13 cellular contexts compared by ENCODE assay signal in the genomic region with DNA sequence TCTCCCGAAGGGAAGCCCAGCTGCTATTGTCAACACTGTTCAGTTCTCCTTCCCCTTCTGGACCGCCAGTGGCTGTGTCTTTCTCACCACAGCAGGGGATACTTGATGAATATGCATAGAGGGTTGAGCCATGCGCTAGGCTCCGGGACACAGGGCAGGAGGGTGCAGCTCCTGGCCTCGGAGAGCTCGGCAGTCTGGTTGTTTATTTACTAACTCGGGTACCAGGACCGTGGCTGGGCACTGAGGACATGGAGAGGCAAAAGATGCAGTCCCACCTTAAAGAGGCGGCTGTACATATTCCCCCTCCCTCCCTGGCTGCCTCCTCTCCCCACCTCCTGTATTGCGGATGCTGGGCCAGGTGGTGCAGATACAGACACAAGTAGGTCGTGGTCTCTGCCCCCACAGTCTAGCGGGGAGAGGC. TPM values are rescaled to one million over a fixed set of nuclear protein-coding genes. Genes with fewer than 3 reads are reported as not detected.
DNase-seq lines count a peak whose midpoint lies in the region; ATAC-seq, FAIRE-seq and TF ChIP-seq lines count a peak whose summit lies in the region.
"Had no signal": no experiment of that assay in that cellular context is flagged by ENCODE, and none has a peak within 500 bp of the region (broad histone marks: within the 10 kb centered on the region; RNA-seq: fewer than 3 reads in every experiment).

No MANE protein-coding gene starts in this region.

- POLR2A ChIA-PET in HepG2 (lab: Yijun Ruan, JAX) = interaction anchor here (0.9 to 2.1 kb wide), 4 partner anchors 9 to 22 kb away, joined by 3 to 9 read pairs (median 6); no protein-coding TSS in a partner anchor

- FAIRE-seq in HepG2 (lab: Jason Lieb, UNC) = no peak
- no peak for FAIRE-seq in small intestine (lab: Jason Lieb, UNC)

- no peak overlapping the region for H3K9ac ChIP-seq in HUES48 (ENCODE audit: low read depth, low read length)
- H3K9ac ChIP-seq in HepG2 (ENCODE audit: insufficient read depth, low read depth, low read length) = peak overlapping the region; percentile 53; the same call in 1 of the 2 replicates

- TF ChIP-seq CTCF in HepG2 (CRISPR knock-in tag; IDR thresholded peaks at IDR 0.05) = no peak
- no peak for TF ChIP-seq CTCF in GM13977 (IDR thresholded peaks at IDR 0.05; ENCODE audit: extremely low read depth, insufficient read depth, missing control alignments)

- no peaks in the 10 kb centered on the region for H3K79me2 ChIP-seq in HepG2 (ENCODE audit: insufficient read depth, low read length)

- DNase-seq in cerebellar cortex (ENCODE audit: low spot score) (peak; percentile 71), HepG2 (ENCODE audit: low spot score) (no peak), small intestine (peak; percentile 40), GM13977 (ENCODE audit: low spot score) (no peak), NCI-H2081 (lab: John Stamatoyannopoulos, UW) (no peak), COLO668 (lab: John Stamatoyannopoulos, UW; ENCODE audit: unreplicated experiment) (no peak), dermis blood vessel endothelial cell (no peak)
- DNase-seq: activated CD4-positive, CD25-positive, alpha-beta regulatory T cell treated with anti-CD3 and anti-CD28 coated beads, Interleukin-2, amount 50 U/mL, for 72 hours; foreskin melanocyte had no signal

- H2AFZ ChIP-seq in HepG2 (ENCODE audit: low read length) = no peak overlapping the region

- H3K36me3 ChIP-seq in HUES48 (ENCODE audit: control insufficient read depth, insufficient read depth, low read length) (no peaks in the 10 kb centered on the region), HepG2 (replicated peaks in 1 of 2; ENCODE audit: control insufficient read depth in 1 of 2, insufficient read depth in 2 of 2, low read length in 2 of 2) (no peaks in the 10 kb centered on the region), small intestine (ENCODE audit: control insufficient read depth in 2 of 2, insufficient read depth in 2 of 2, low read length in 2 of 2) (no peaks in the 10 kb centered on the region)
- H3K36me3 ChIP-seq: cardiac muscle cell had no signal

- H3K9me3 ChIP-seq in HUES48 (ENCODE audit: control insufficient read depth, insufficient read depth, low read length) (no peaks in the 10 kb centered on the region), HepG2 (ENCODE audit: low read length) (no peaks in the 10 kb centered on the region), small intestine (ENCODE audit: control insufficient read depth, low read depth) (no peaks in the 10 kb centered on the region)

- H3K4me3 ChIP-seq in HUES48 (ENCODE audit: low read depth, low read length) = peak overlapping the region; percentile 25; the same call in 1 of the 2 replicates
- H3K4me3 ChIP-seq in HepG2 (replicated peaks in 1 of 3; ENCODE audit: insufficient read depth in 1 of 3, low read depth in 2 of 3, low read length in 3 of 3) = peak overlapping the region in 2 of 3 experiments; percentile 18 to 41; a peak in 2 of 6 replicates
- H3K4me3 ChIP-seq in small intestine (ENCODE audit: low read depth in 1 of 2, low read length in 2 of 2) = no peak overlapping the region
- H3K4me3 ChIP-seq: cardiac muscle cell, SK-N-MC had no signal

- BruUV-seq in HepG2 (replicated peaks; lab: Mats Ljungman, UMichigan) = no TSS peak

- no peaks in the 10 kb centered on the region for H4K20me1 ChIP-seq in HepG2 (ENCODE audit: insufficient read depth, low read length)

- TF ChIP-seq POLR2A in HepG2 (IDR thresholded peaks at IDR 0.05; ENCODE audit: insufficient read depth in 1 of 2, low read depth in 2 of 2, low read length in 2 of 2) = no peak

- peaks cover 53% of the 10 kb centered on the region for H3K4me1 ChIP-seq in HUES48 (ENCODE audit: control insufficient read depth, insufficient read depth, low read length)
- peaks cover 80% of the 10 kb centered on the region for H3K4me1 ChIP-seq in HepG2 (ENCODE audit: insufficient read depth, low read length)
- peaks cover 0 to 5% of the 10 kb centered on the region in 2 donors for H3K4me1 ChIP-seq in small intestine (ENCODE audit: control insufficient read depth in 2 of 2, insufficient read depth in 1 of 2, low read depth in 1 of 2, low read length in 1 of 2)

- no peaks in the 10 kb centered on the region for H3K27me3 ChIP-seq in HUES48 (ENCODE audit: control insufficient read depth, insufficient read depth, low read length)
- H3K27me3 ChIP-seq in HepG2 (ENCODE audit: control insufficient read depth in 1 of 2, insufficient read depth in 2 of 2, low read length in 2 of 2) = no peaks in the 10 kb centered on the region
- H3K27me3 ChIP-seq in small intestine (ENCODE audit: control insufficient read depth in 2 of 2, insufficient read depth in 2 of 2, low read length in 2 of 2) = no peaks in the 10 kb centered on the region
- H3K27me3 ChIP-seq: cardiac muscle cell had no signal

- TF ChIP-seq EP300 in HepG2 (IDR thresholded peaks at IDR 0.05; ENCODE audit: low read depth in 2 of 2, low read length in 2 of 2) (no peak), HepG2 (CRISPR knock-in tag; IDR thresholded peaks at IDR 0.05; ENCODE audit: borderline replicate concordance) (no peak)

- CTCF ChIA-PET in HepG2 (lab: Yijun Ruan, JAX; ENCODE audit: low intra/inter-chr PET ratio, low total read pairs) = no interaction called here

- in situ Hi-C loops in HepG2 (cut with HindIII; ENCODE audit: extremely low pct_ligation_motif_present, low pct_unique_long_range_greater_than_20kb) (no loop called here), GM13977 (cut with MboI; ENCODE audit: low pct_unique_long_range_greater_than_20kb, low sequenced_read_pairs, unreplicated experiment) (no loop called here)

- WGBS in HepG2 (ENCODE audit: low lambda C conversion rate) = 1% methylated on average over 10 of the region's 12 CpGs
- WGBS in small intestine, 3 donors = 20 to 45% (median 29%) methylated on average over 12 of the region's 12 CpGs

- H3K27ac ChIP-seq in HUES48 (ENCODE audit: low read depth, low read length) = peak overlapping the region; percentile 78
- peak overlapping the region; percentile 60 for H3K27ac ChIP-seq in HepG2 (ENCODE audit: extremely low read length, insufficient read depth, low read length)
- H3K27ac ChIP-seq in small intestine (ENCODE audit: low read depth in 1 of 2, low read length in 1 of 2) = no peak overlapping the region
- H3K27ac ChIP-seq: SK-N-MC had no signal

- peak; percentile 71 for ATAC-seq in HepG2
- ATAC-seq: activated T-helper 17 cell treated with anti-CD3 and anti-CD28 coated beads, Interleukin-2, amount 50 U/mL, for 72 hours had no signal

- TF ChIP-seq RAD21 in HepG2 (CRISPR knock-in tag; IDR thresholded peaks at IDR 0.05) = no peak

- peak overlapping the region; percentile 64 for H3K4me2 ChIP-seq in HepG2 (ENCODE audit: low read depth, low read length)

- intact Hi-C loops in HepG2 (cut with micrococcal nuclease; ENCODE audit: unreplicated experiment) = no loop called here

TF ChIP-seq in HepG2, 621 proteins besides CTCF, POLR2A, EP300 and RAD21 (continues in another document):
- no peak for TF ChIP-seq ZBTB7A (CRISPR knock-in tag; IDR thresholded peaks at IDR 0.05)
- no peak for TF ChIP-seq ZNF468 (CRISPR knock-in tag; IDR thresholded peaks at IDR 0.05)
- TF ChIP-seq ZNF7 (CRISPR knock-in tag; IDR thresholded peaks at IDR 0.05) = no peak
- TF ChIP-seq, protein P1, sequence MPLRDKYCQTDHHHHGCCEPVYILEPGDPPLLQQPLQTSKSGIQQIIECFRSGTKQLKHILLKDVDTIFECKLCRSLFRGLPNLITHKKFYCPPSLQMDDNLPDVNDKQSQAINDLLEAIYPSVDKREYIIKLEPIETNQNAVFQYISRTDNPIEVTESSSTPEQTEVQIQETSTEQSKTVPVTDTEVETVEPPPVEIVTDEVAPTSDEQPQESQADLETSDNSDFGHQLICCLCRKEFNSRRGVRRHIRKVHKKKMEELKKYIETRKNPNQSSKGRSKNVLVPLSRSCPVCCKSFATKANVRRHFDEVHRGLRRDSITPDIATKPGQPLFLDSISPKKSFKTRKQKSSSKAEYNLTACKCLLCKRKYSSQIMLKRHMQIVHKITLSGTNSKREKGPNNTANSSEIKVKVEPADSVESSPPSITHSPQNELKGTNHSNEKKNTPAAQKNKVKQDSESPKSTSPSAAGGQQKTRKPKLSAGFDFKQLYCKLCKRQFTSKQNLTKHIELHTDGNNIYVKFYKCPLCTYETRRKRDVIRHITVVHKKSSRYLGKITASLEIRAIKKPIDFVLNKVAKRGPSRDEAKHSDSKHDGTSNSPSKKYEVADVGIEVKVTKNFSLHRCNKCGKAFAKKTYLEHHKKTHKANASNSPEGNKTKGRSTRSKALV (CRISPR knock-in tag; IDR thresholded peaks at IDR 0.05) = 0 out of 2 replicates have a peak, but pooled peaks have one; percentile 45
- no peak for TF ChIP-seq MAX (IDR thresholded peaks at IDR 0.05)

RNA-seq across cellular contexts. Expression of gene ARHGEF10L, which starts 26.1 kb away (rescaled TPM):
- total RNA-seq in HepG2 (2016; rRNA removed; fragmentation: Illumina TruSeq; extraction: Trizol) (26.2 and 46.5 TPM in 2 replicates), dermis blood vessel endothelial cell (0.70 and 0.85 TPM in 2 replicates)
- total RNA-seq in HepG2 (2016; cell fraction: cytosol; rRNA removed; fragmentation: Illumina TruSeq; extraction: Trizol; ENCODE audit: low read depth) = 13.6 and 14.7 TPM in 2 replicates
- total RNA-seq in HepG2 (2016; cell fraction: insoluble cytoplasmic fraction; rRNA removed; fragmentation: Illumina TruSeq; extraction: Trizol) = 24.8 and 47.9 TPM in 2 replicates
- total RNA-seq in HepG2 (2016; cell fraction: membrane; rRNA removed; fragmentation: Illumina TruSeq; extraction: Trizol) = 19.1 and 19.9 TPM in 2 replicates
- total RNA-seq in HepG2 (2016; cell fraction: nucleus; rRNA removed; fragmentation: Illumina TruSeq; extraction: Trizol) = 59.8 and 74.6 TPM in 2 replicates
- polyA plus RNA-seq in HepG2 (2011; rRNA removed) (78.3 and 107 TPM in 2 replicates), small intestine (10 to 100 TPM in 1 of 3 donors, 1 to 10 TPM in 2; 5.6 to 62.1 (median 7.8) TPM)
- polyA plus RNA-seq in HepG2 (2011; cell fraction: cytosol; rRNA removed) = 20.2 and 37.0 TPM in 2 replicates
- 844 and 1,154 TPM in 2 replicates for polyA plus RNA-seq in HepG2 (2011; cell fraction: nucleus; rRNA removed)
- polyA plus RNA-seq in HepG2 (2012) = 43.3 and 63.3 TPM in 2 replicates
- polyA plus RNA-seq in HepG2 (2016; cell fraction: cytosol; fragmentation: Illumina TruSeq; extraction: Trizol; ENCODE audit: low read depth) = 2.2 and 2.8 TPM in 2 replicates
- polyA plus RNA-seq in HepG2 (2016; cell fraction: insoluble cytoplasmic fraction; fragmentation: Illumina TruSeq; extraction: Trizol; ENCODE audit: low read depth) = 18.1 and 22.2 TPM in 2 replicates
- polyA plus RNA-seq in HepG2 (2016; cell fraction: membrane; fragmentation: Illumina TruSeq; extraction: Trizol; ENCODE audit: low read depth) = 4.7 and 5.9 TPM in 2 replicates
- polyA plus RNA-seq in HepG2 (2016; cell fraction: nucleus; fragmentation: Illumina TruSeq; extraction: Trizol; ENCODE audit: insufficient read depth, low read depth) = 127 and 131 TPM in 2 replicates
- 15.7 and 166 TPM in 2 replicates for polyA minus RNA-seq in HepG2 (2011; rRNA and poly(A)+ RNA removed; ENCODE audit: low replicate concordance)
- polyA minus RNA-seq in HepG2 (2011; cell fraction: cytosol; rRNA and poly(A)+ RNA removed) = 36.6 and 43.4 TPM in 2 replicates
- polyA minus RNA-seq in HepG2 (2011; cell fraction: nucleus; rRNA and poly(A)+ RNA removed) = 147 and 148 TPM in 2 replicates
- total RNA-seq: activated T-helper 17 cell treated with anti-CD3 and anti-CD28 coated beads, Interleukin-2, amount 50 U/mL, for 72 hours had no signal

Comparison
In these comparisons a context has a peak if more than half of its experiments do, and no peak if none do; other contexts are left out.
1. H3K27ac ChIP-seq: peak in HUES48 (single experiment) and HepG2 (single experiment); none in small intestine (0 of 2).
2. H3K4me3 ChIP-seq: peak in HUES48 (single experiment) and HepG2 (2 of 3); none in small intestine (0 of 2).
3. DNase-seq: peak in cerebellar cortex (single experiment) and small intestine (single experiment); none in HepG2 (single experiment), GM13977 (single experiment), NCI-H2081 (0 of 2), COLO668 (single experiment) and dermis blood vessel endothelial cell (single experiment).